8 cellular contexts compared by ENCODE assay signal in genomic region chr12:46964496-46965098, GRCh38.
DNase-seq lines count a peak whose midpoint lies in the region; ATAC-seq and TF ChIP-seq lines count a peak whose summit lies in the region.

No MANE protein-coding gene starts in this region.

- peak overlapping the region; percentile 65 for H3K4me2 ChIP-seq in smooth muscle cell

- H3K9ac ChIP-seq in HUES64 (ENCODE audit: low read depth, low read length) (no peak overlapping the region), smooth muscle cell (ENCODE audit: low read depth) (no peak overlapping the region)

- H3F3A ChIP-seq in smooth muscle cell (ENCODE audit: low read depth) = no peaks in the 10 kb centered on the region

- H3K4me3 ChIP-seq in HUES64 (ENCODE audit: low read length) = no peak overlapping the region
- H3K4me3 ChIP-seq in cardiac fibroblast (replicated peaks in 1 of 2; ENCODE audit: low read depth in 2 of 2, low read length in 2 of 2) = no peak overlapping the region
- no peak overlapping the region for H3K4me3 ChIP-seq in smooth muscle cell

- peaks cover 9% of the 10 kb centered on the region for H3K27me3 Mint-ChIP-seq in activated CD4-positive, alpha-beta memory T cell treated with anti-CD3 and anti-CD28 coated beads, Interleukin-2, amount 10 ng/mL, durations not matched to agents 7 days and 5 days

- TF ChIP-seq CTCF in cardiac fibroblast (IDR thresholded peaks at IDR 0.05; ENCODE audit: low read depth, low read length) (no peak), smooth muscle cell (IDR thresholded peaks at IDR 0.05; ENCODE audit: borderline replicate concordance, insufficient read depth, poor library complexity, severe bottlenecking) (no peak)

- POLR2A ChIA-PET in activated CD4-positive, alpha-beta memory T cell treated with anti-CD3 and anti-CD28 coated beads, Interleukin-2, amount 10 ng/mL, durations not matched to agents 7 days and 5 days (lab: Charles Lee) = no interaction called here

- H3K27ac Mint-ChIP-seq in activated CD4-positive, alpha-beta memory T cell treated with anti-CD3 and anti-CD28 coated beads, Interleukin-2, amount 10 ng/mL, durations not matched to agents 7 days and 5 days = no peak overlapping the region

- H3K27ac ChIP-seq in HUES64 (ENCODE audit: low read depth, low read length) (peak overlapping the region; percentile 66; the same call in 1 of the 2 replicates), smooth muscle cell (ENCODE audit: low read depth) (peak overlapping the region; percentile 57)

- no peak overlapping the region for H2AFZ ChIP-seq in smooth muscle cell (ENCODE audit: low read depth)

- no peaks in the 10 kb centered on the region for H3K9me3 Mint-ChIP-seq in activated CD4-positive, alpha-beta memory T cell treated with anti-CD3 and anti-CD28 coated beads, Interleukin-2, amount 10 ng/mL, durations not matched to agents 7 days and 5 days

- H3K4me3 Mint-ChIP-seq in activated CD4-positive, alpha-beta memory T cell treated with anti-CD3 and anti-CD28 coated beads, Interleukin-2, amount 10 ng/mL, durations not matched to agents 7 days and 5 days = no peak overlapping the region

- H3K27me3 ChIP-seq in HUES64 (ENCODE audit: insufficient read depth, low read length) (no peaks in the 10 kb centered on the region), smooth muscle cell (ENCODE audit: low read depth) (no peaks in the 10 kb centered on the region)

- H3K36me3 Mint-ChIP-seq in activated CD4-positive, alpha-beta memory T cell treated with anti-CD3 and anti-CD28 coated beads, Interleukin-2, amount 10 ng/mL, durations not matched to agents 7 days and 5 days (ENCODE audit: low read depth) = no peaks in the 10 kb centered on the region

- DNase-seq in cardiac fibroblast (ENCODE audit: low read depth in 2 of 2) (peak; percentile 59 to 71), iPS DF 4.7 (ENCODE audit: extremely low read depth, low spot score) (peak; percentile 38), smooth muscle cell (lab: John Stamatoyannopoulos, UW; ENCODE audit: unreplicated experiment) (no peak), superior temporal gyrus (ENCODE audit: extremely low spot score) (no peak), KG1 (lab: John Stamatoyannopoulos, UW) (no peak)
- DNase-seq in activated CD4-positive, alpha-beta memory T cell treated with anti-CD3 and anti-CD28 coated beads, Interleukin-2, amount 10 ng/mL, durations not matched to agents 7 days and 5 days = no peak

- H3K9me3 ChIP-seq in HUES64 (ENCODE audit: insufficient read depth, low read depth, low read length) (no peaks in the 10 kb centered on the region), smooth muscle cell (replicated peaks; ENCODE audit: low read depth) (no peaks in the 10 kb centered on the region)

- no peaks in the 10 kb centered on the region for H3K79me2 ChIP-seq in smooth muscle cell (ENCODE audit: low read depth)

- peaks cover 22% of the 10 kb centered on the region for H3K4me1 ChIP-seq in HUES64 (ENCODE audit: insufficient read depth, low read length)
- peaks cover 33% of the 10 kb centered on the region for H3K4me1 ChIP-seq in smooth muscle cell (ENCODE audit: low read depth)

- H3K36me3 ChIP-seq in HUES64 (ENCODE audit: insufficient read depth, low read length) = no peaks in the 10 kb centered on the region
- no peaks in the 10 kb centered on the region for H3K36me3 ChIP-seq in smooth muscle cell (ENCODE audit: low read depth)

- no peaks in the 10 kb centered on the region for H4K20me1 ChIP-seq in smooth muscle cell (ENCODE audit: low read depth)

- no peaks in the 10 kb centered on the region for H3K4me1 Mint-ChIP-seq in activated CD4-positive, alpha-beta memory T cell treated with anti-CD3 and anti-CD28 coated beads, Interleukin-2, amount 10 ng/mL, durations not matched to agents 7 days and 5 days

- WGBS in HUES64 = 24% methylated on average over 10 of the region's 10 CpGs
- WGBS in smooth muscle cell (ENCODE audit: low lambda C conversion rate) = under 1% methylated on average over 10 of the region's 10 CpGs

- ATAC-seq in HG03159 (IDR thresholded peaks at IDR 0.05; ENCODE audit: unreplicated experiment) = no peak

- CTCF ChIA-PET in activated CD4-positive, alpha-beta memory T cell treated with anti-CD3 and anti-CD28 coated beads, Interleukin-2, amount 10 ng/mL, durations not matched to agents 7 days and 5 days (lab: Charles Lee) = interaction anchor here (0.6 kb wide), 1 partner anchor 182 kb away, joined by 3 read pairs; no protein-coding TSS in a partner anchor

Comparison
In these comparisons a context has a peak if more than half of its experiments do, and no peak if none do; other contexts are left out.
1. DNase-seq: peak in cardiac fibroblast (2 of 2) and iPS DF 4.7 (single experiment); none in smooth muscle cell (single experiment), superior temporal gyrus (single experiment), KG1 (single experiment) and activated CD4-positive, alpha-beta memory T cell treated with anti-CD3 and anti-CD28 coated beads, Interleukin-2, amount 10 ng/mL, durations not matched to agents 7 days and 5 days (single experiment).